ENCODE assay signal across 22 cellular contexts in the genomic region with DNA sequence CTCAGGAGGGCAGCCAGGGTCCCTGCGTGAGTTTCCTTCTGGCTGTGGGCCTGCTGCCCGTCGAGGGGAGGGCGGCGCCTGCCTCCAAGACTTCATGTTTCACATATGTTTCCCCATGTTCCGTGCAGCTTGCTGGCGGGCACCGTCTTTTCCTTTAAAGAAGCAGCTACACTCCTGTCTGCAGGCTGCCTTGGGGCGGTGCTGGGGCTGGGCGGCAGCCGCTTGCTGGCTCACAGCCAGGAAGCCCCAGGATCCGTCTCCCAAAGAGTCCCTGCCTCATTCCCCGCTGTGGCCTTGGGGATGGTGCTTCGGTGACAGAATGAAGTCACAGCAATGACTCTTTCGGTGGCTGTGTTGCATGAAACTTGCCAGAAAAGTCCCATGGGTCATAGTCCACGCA. TPM values are rescaled to one million over a fixed set of nuclear protein-coding genes. Genes with fewer than 3 reads are reported as not detected.
DNase-seq lines count a peak whose midpoint lies in the region; ATAC-seq, FAIRE-seq and TF ChIP-seq lines count a peak whose summit lies in the region.
"Had no signal": no experiment of that assay in that cellular context is flagged by ENCODE, and none has a peak within 500 bp of the region (broad histone marks: within the 10 kb centered on the region; RNA-seq: fewer than 3 reads in every experiment).

No MANE protein-coding gene starts in this region.

- BruUV-seq in HepG2 (replicated peaks; lab: Mats Ljungman, UMichigan) = no TSS peak

- H3K36me3 ChIP-seq in HepG2 (replicated peaks in 1 of 2; ENCODE audit: control insufficient read depth in 1 of 2, insufficient read depth in 2 of 2, low read length in 2 of 2) (peaks cover 15 to 29% of the 10 kb centered on the region in 2 experiments; a peak in 4 of 5 replicates), right lobe of liver (peaks cover 0 to 34% (median 5%) of the 10 kb centered on the region in 4 donors), adrenal gland (replicated peaks in 1 of 2) (peaks cover 0 to 42% of the 10 kb centered on the region in 2 donors), neural progenitor cell (no peaks in the 10 kb centered on the region)
- H3K36me3 ChIP-seq in naive thymus-derived CD4-positive, alpha-beta T cell (ENCODE audit: control insufficient read depth in 2 of 3, insufficient read depth in 3 of 3, low read length in 3 of 3) = peaks cover 0 to 90% (median 0%) of the 10 kb centered on the region in 3 experiments

- H3K36me3 Mint-ChIP-seq in neural progenitor cell = peaks cover 2% of the 10 kb centered on the region
- peaks cover 6% of the 10 kb centered on the region for H3K36me3 Mint-ChIP-seq in WTC11
- peaks cover 0 to 3% (median 0%) of the 10 kb centered on the region in 5 donors for H3K36me3 Mint-ChIP-seq in naive thymus-derived CD4-positive, alpha-beta T cell

- H3K4me1 Mint-ChIP-seq in neural progenitor cell = no peaks in the 10 kb centered on the region
- H3K4me1 Mint-ChIP-seq in WTC11 = no peaks in the 10 kb centered on the region
- peaks cover 0 to 1% (median 0%) of the 10 kb centered on the region in 7 donors for H3K4me1 Mint-ChIP-seq in naive thymus-derived CD4-positive, alpha-beta T cell

- H3K4me3 ChIP-seq in HepG2 (replicated peaks in 1 of 3; ENCODE audit: insufficient read depth in 1 of 3, low read depth in 2 of 3, low read length in 3 of 3) (no peak overlapping the region), right lobe of liver (no peak overlapping the region), adrenal gland (no peak overlapping the region), neural progenitor cell (no peak overlapping the region)
- no peak overlapping the region for H3K4me3 ChIP-seq in naive thymus-derived CD4-positive, alpha-beta T cell (ENCODE audit: low read length)
- H3K4me3 ChIP-seq: A549, MG63, PC-9 had no signal

- no peaks in the 10 kb centered on the region for H3K27me3 Mint-ChIP-seq in neural progenitor cell (ENCODE audit: insufficient read depth, low read depth)
- H3K27me3 Mint-ChIP-seq in WTC11 (ENCODE audit: low read depth) = no peaks in the 10 kb centered on the region
- no peaks in the 10 kb centered on the region for H3K27me3 Mint-ChIP-seq in naive thymus-derived CD4-positive, alpha-beta T cell

- DNase-seq in HepG2 (ENCODE audit: low spot score) (no peak), right lobe of liver (no peak), adrenal gland (peak in 6 of 7 donors; percentile 84 to 92 (median 88)), neural progenitor cell (ENCODE audit: low spot score) (no peak), WTC11 (ENCODE audit: low spot score) (no peak)
- no peak for DNase-seq in stimulated activated CD4-positive, alpha-beta T cell treated with anti-CD3 and anti-CD28 coated beads, Interleukin-2, amount 100 ng/mL, for 24 hours
- no peak for DNase-seq in naive thymus-derived CD4-positive, alpha-beta T cell
- DNase-seq: C1 segment of cervical spinal cord, DMS 273 treated with DMSO at 0.1 percent for 48 hours, DND-41, H7, Kasumi-1, MG63, NCI-H1048, NCI-H1436, NCI-H1930, NCI-H2171 treated with DMSO at 0.1 percent for 48 hours, NCI-H524, PC-9 had no signal

- intact Hi-C loops in HepG2 (cut with micrococcal nuclease; ENCODE audit: unreplicated experiment) (no loop called here), right lobe of liver (cut with DNase I) (no loop called here), adrenal gland (cut with DNase I) (no loop called here)
- intact Hi-C loops in naive thymus-derived CD4-positive, alpha-beta T cell (cut with micrococcal nuclease) = no loop called here

- H3K27me3 ChIP-seq in HepG2 (ENCODE audit: control insufficient read depth in 1 of 2, insufficient read depth in 2 of 2, low read length in 2 of 2) (no peaks in the 10 kb centered on the region), right lobe of liver (no peaks in the 10 kb centered on the region), adrenal gland (no peaks in the 10 kb centered on the region), layer of hippocampus (ENCODE audit: control insufficient read depth, insufficient read depth, low read length) (no peaks in the 10 kb centered on the region), neural progenitor cell (no peaks in the 10 kb centered on the region)
- H3K27me3 ChIP-seq in naive thymus-derived CD4-positive, alpha-beta T cell (ENCODE audit: control insufficient read depth in 2 of 2, insufficient read depth in 2 of 2, low read length in 2 of 2) = no peaks in the 10 kb centered on the region
- H3K27me3 ChIP-seq: MG63 had no signal

- H3K4me2 ChIP-seq in HepG2 (ENCODE audit: low read depth, low read length) = no peak overlapping the region
- H3K4me2 ChIP-seq in neural progenitor cell = no peak overlapping the region
- H3K4me2 ChIP-seq: A549, PC-9 had no signal

- POLR2A ChIA-PET in HepG2 (lab: Yijun Ruan, JAX) = no interaction called here
- POLR2A ChIA-PET in WTC11 (lab: Charles Lee) = no interaction called here
- POLR2A ChIA-PET in naive thymus-derived CD4-positive, alpha-beta T cell (lab: Charles Lee) = no interaction called here

- ATAC-seq in HepG2 (no peak), right lobe of liver (no peak), WTC11 (no peak)
- no peak for ATAC-seq in naive thymus-derived CD4-positive, alpha-beta T cell
- ATAC-seq: A549 had no signal

- H3K9me3 ChIP-seq in HepG2 (ENCODE audit: low read length) (no peaks in the 10 kb centered on the region), right lobe of liver (no peaks in the 10 kb centered on the region), adrenal gland (replicated peaks in 1 of 3) (no peaks in the 10 kb centered on the region), neural progenitor cell (ENCODE audit: low read depth) (no peaks in the 10 kb centered on the region)
- H3K9me3 ChIP-seq in naive thymus-derived CD4-positive, alpha-beta T cell (ENCODE audit: control insufficient read depth in 2 of 3, low read length in 3 of 3) = no peaks in the 10 kb centered on the region
- H3K9me3 ChIP-seq: A549, MG63 had no signal

- CTCF ChIA-PET in HepG2 (lab: Yijun Ruan, JAX; ENCODE audit: low intra/inter-chr PET ratio, low total read pairs) = no interaction called here
- CTCF ChIA-PET in WTC11 (lab: Charles Lee) = interaction anchor here (0.5 kb wide), 1 partner anchor 45 kb away, joined by 3 read pairs; no protein-coding TSS in a partner anchor
- CTCF ChIA-PET in naive thymus-derived CD4-positive, alpha-beta T cell (lab: Charles Lee) = interaction anchor here (0.5 kb wide), 1 partner anchor 487 kb away, joined by 3 read pairs; no protein-coding TSS in a partner anchor

- no peak for TF ChIP-seq CTCF in HepG2 (CRISPR knock-in tag; IDR thresholded peaks at IDR 0.05)
- no peak for TF ChIP-seq CTCF in right lobe of liver (IDR thresholded peaks at IDR 0.05)
- TF ChIP-seq CTCF in adrenal gland (IDR thresholded peaks at IDR 0.05) = no peak
- no peak for TF ChIP-seq CTCF in neural progenitor cell (IDR thresholded peaks at IDR 0.05)
- TF ChIP-seq CTCF in WTC11 (IDR thresholded peaks at IDR 0.05) = no peak

- TF ChIP-seq RAD21 in HepG2 (CRISPR knock-in tag; IDR thresholded peaks at IDR 0.05) = no peak

- H3K4me3 Mint-ChIP-seq in neural progenitor cell (no peak overlapping the region), WTC11 (no peak overlapping the region)
- no peak overlapping the region for H3K4me3 Mint-ChIP-seq in naive thymus-derived CD4-positive, alpha-beta T cell

- FAIRE-seq in HepG2 (lab: Jason Lieb, UNC) = no peak
- FAIRE-seq: A549 had no signal

- TF ChIP-seq EP300 in HepG2 (IDR thresholded peaks at IDR 0.05; ENCODE audit: low read depth in 2 of 2, low read length in 2 of 2) (no peak), HepG2 (CRISPR knock-in tag; IDR thresholded peaks at IDR 0.05; ENCODE audit: borderline replicate concordance) (no peak)

- H3K27ac Mint-ChIP-seq in neural progenitor cell = no peak overlapping the region
- no peak overlapping the region for H3K27ac Mint-ChIP-seq in WTC11
- H3K27ac Mint-ChIP-seq in naive thymus-derived CD4-positive, alpha-beta T cell = no peak overlapping the region

- TF ChIP-seq POLR2A in HepG2 (IDR thresholded peaks at IDR 0.05; ENCODE audit: insufficient read depth in 1 of 2, low read depth in 2 of 2, low read length in 2 of 2) (no peak), right lobe of liver (IDR thresholded peaks at IDR 0.05) (no peak), adrenal gland (IDR thresholded peaks at IDR 0.05) (no peak)

- no peaks in the 10 kb centered on the region for H3F3A ChIP-seq in neural progenitor cell (ENCODE audit: low read depth)

- H3K27ac ChIP-seq in HepG2 (ENCODE audit: extremely low read length, insufficient read depth, low read length) (no peak overlapping the region), right lobe of liver (no peak overlapping the region), adrenal gland (peak overlapping the region in 3 of 5 donors; percentile 16 to 86 (median 84)), layer of hippocampus (ENCODE audit: low read depth, low read length) (peak overlapping the region; percentile 39), neural progenitor cell (no peak overlapping the region)
- H3K27ac ChIP-seq in naive thymus-derived CD4-positive, alpha-beta T cell (ENCODE audit: low read depth, low read length) = no peak overlapping the region
- H3K27ac ChIP-seq: A549, PC-9, RWPE1 had no signal

- no peak overlapping the region for H2AFZ ChIP-seq in HepG2 (ENCODE audit: low read length)
- no peak overlapping the region for H2AFZ ChIP-seq in neural progenitor cell (replicated peaks)
- H2AFZ ChIP-seq: PC-9 had no signal

- H3K9me3 Mint-ChIP-seq in neural progenitor cell = no peaks in the 10 kb centered on the region
- no peaks in the 10 kb centered on the region for H3K9me3 Mint-ChIP-seq in WTC11
- H3K9me3 Mint-ChIP-seq in naive thymus-derived CD4-positive, alpha-beta T cell = peaks cover 0 to 1% (median 0%) of the 10 kb centered on the region in 11 donors

- WGBS in HepG2 (ENCODE audit: low lambda C conversion rate) = 92% methylated on average over 15 of the region's 16 CpGs
- WGBS in right lobe of liver (ENCODE audit: insufficient coverage, low coverage, low lambda C conversion rate, missing lambda C conversion rate) = 100% methylated on average over 1 of the region's 16 CpGs
- 32 to 49% (median 37%) methylated on average over 8 to 16 of the region's 16 CpGs for WGBS in adrenal gland, 4 donors

- in situ Hi-C loops in HepG2 (cut with HindIII; ENCODE audit: extremely low pct_ligation_motif_present, low pct_unique_long_range_greater_than_20kb) = no loop called here

- no peak overlapping the region for H3K9ac ChIP-seq in HepG2 (ENCODE audit: insufficient read depth, low read depth, low read length)
- H3K9ac ChIP-seq in neural progenitor cell = no peak overlapping the region

- H3K4me1 ChIP-seq in HepG2 (ENCODE audit: insufficient read depth, low read length) (no peaks in the 10 kb centered on the region), right lobe of liver (no peaks in the 10 kb centered on the region), adrenal gland (replicated peaks in 1 of 2) (peaks cover 8 to 10% of the 10 kb centered on the region in 2 donors), neural progenitor cell (no peaks in the 10 kb centered on the region)
- H3K4me1 ChIP-seq in naive thymus-derived CD4-positive, alpha-beta T cell (ENCODE audit: control insufficient read depth in 2 of 2, insufficient read depth in 2 of 2, low read length in 2 of 2) = no peaks in the 10 kb centered on the region
- H3K4me1 ChIP-seq: A549 had no signal

- H3K79me2 ChIP-seq in HepG2 (ENCODE audit: insufficient read depth, low read length) = no peaks in the 10 kb centered on the region
- no peaks in the 10 kb centered on the region for H3K79me2 ChIP-seq in neural progenitor cell (ENCODE audit: low read depth)

- H4K20me1 ChIP-seq in HepG2 (ENCODE audit: insufficient read depth, low read length) (no peaks in the 10 kb centered on the region), neural progenitor cell (ENCODE audit: low read depth) (no peaks in the 10 kb centered on the region)

RNA-seq across cellular contexts. Expression of gene PIAS4, which starts 24.9 kb away (rescaled TPM):
- total RNA-seq in HepG2 (2016; rRNA removed; fragmentation: Illumina TruSeq; extraction: Trizol) (20.1 and 22.4 TPM in 2 replicates), right lobe of liver (10 to 100 TPM in 5 of 6 experiments, 1 to 10 TPM in 1; 9.9 to 20.0 (median 14.9) TPM), adrenal gland (10 to 100 TPM; 16.6 to 40.7 (median 28.6) TPM), neural progenitor cell (ENCODE audit: low replicate concordance) (17.0 and 34.1 TPM in 2 replicates), WTC11 (2021) (45.5 to 46.0 TPM (median 45.9 TPM) in 3 replicates)
- 4.3 and 5.1 TPM in 2 replicates for total RNA-seq in HepG2 (2016; cell fraction: cytosol; rRNA removed; fragmentation: Illumina TruSeq; extraction: Trizol; ENCODE audit: low read depth)
- 16.7 and 23.3 TPM in 2 replicates for total RNA-seq in HepG2 (2016; cell fraction: insoluble cytoplasmic fraction; rRNA removed; fragmentation: Illumina TruSeq; extraction: Trizol)
- 9.8 and 11.2 TPM in 2 replicates for total RNA-seq in HepG2 (2016; cell fraction: membrane; rRNA removed; fragmentation: Illumina TruSeq; extraction: Trizol)
- total RNA-seq in HepG2 (2016; cell fraction: nucleus; rRNA removed; fragmentation: Illumina TruSeq; extraction: Trizol) = 9.7 and 15.2 TPM in 2 replicates
- polyA plus RNA-seq in HepG2 (2011; rRNA removed) (8.7 and 9.0 TPM in 2 replicates), adrenal gland (10 to 100 TPM; 13.7 to 22.3 (median 21.2) TPM)
- polyA plus RNA-seq in HepG2 (2011; cell fraction: cytosol; rRNA removed) = 11.2 and 43.1 TPM in 2 replicates
- polyA plus RNA-seq in HepG2 (2011; cell fraction: nucleus; rRNA removed) = 22.4 and 27.4 TPM in 2 replicates
- polyA plus RNA-seq in HepG2 (2012) = 19.1 and 20.7 TPM in 2 replicates
- polyA plus RNA-seq in HepG2 (2016; cell fraction: cytosol; fragmentation: Illumina TruSeq; extraction: Trizol; ENCODE audit: low read depth) = 3.3 and 3.5 TPM in 2 replicates
- polyA plus RNA-seq in HepG2 (2016; cell fraction: insoluble cytoplasmic fraction; fragmentation: Illumina TruSeq; extraction: Trizol; ENCODE audit: low read depth) = 18.2 and 33.3 TPM in 2 replicates
- polyA plus RNA-seq in HepG2 (2016; cell fraction: membrane; fragmentation: Illumina TruSeq; extraction: Trizol; ENCODE audit: low read depth) = 5.6 and 5.9 TPM in 2 replicates
- polyA plus RNA-seq in HepG2 (2016; cell fraction: nucleus; fragmentation: Illumina TruSeq; extraction: Trizol; ENCODE audit: insufficient read depth, low read depth) = 36.3 and 39.1 TPM in 2 replicates
- 12.2 and 13.9 TPM in 2 replicates for polyA minus RNA-seq in HepG2 (2011; rRNA and poly(A)+ RNA removed; ENCODE audit: low replicate concordance)
- polyA minus RNA-seq in HepG2 (2011; cell fraction: cytosol; rRNA and poly(A)+ RNA removed) = 5.1 and 7.7 TPM in 2 replicates
- polyA minus RNA-seq in HepG2 (2011; cell fraction: nucleus; rRNA and poly(A)+ RNA removed) = 14.5 and 15.1 TPM in 2 replicates
- 10 to 100 TPM; 23.9 to 40.6 (median 28.8) TPM for total RNA-seq in naive thymus-derived CD4-positive, alpha-beta T cell
- 1 to 10 TPM; 3.9 to 6.8 TPM for polyA plus RNA-seq in naive thymus-derived CD4-positive, alpha-beta T cell

RNA-seq across cellular contexts. Expression of gene ZBTB7A, which starts 34.3 kb away (rescaled TPM):
- total RNA-seq in HepG2 (2016; rRNA removed; fragmentation: Illumina TruSeq; extraction: Trizol) (3.5 and 3.6 TPM in 2 replicates), right lobe of liver (10 to 100 TPM; 19.0 to 38.5 (median 27.7) TPM), adrenal gland (10 to 100 TPM; 34.3 to 77.2 (median 57.6) TPM), neural progenitor cell (ENCODE audit: low replicate concordance) (4.0 and 10.0 TPM in 2 replicates), WTC11 (2021) (22.8 to 27.9 TPM (median 24.6 TPM) in 3 replicates)
- total RNA-seq in HepG2 (2016; cell fraction: cytosol; rRNA removed; fragmentation: Illumina TruSeq; extraction: Trizol; ENCODE audit: low read depth) = 1.8 TPM in 2 replicates
- 2.7 and 3.2 TPM in 2 replicates for total RNA-seq in HepG2 (2016; cell fraction: insoluble cytoplasmic fraction; rRNA removed; fragmentation: Illumina TruSeq; extraction: Trizol)
- total RNA-seq in HepG2 (2016; cell fraction: membrane; rRNA removed; fragmentation: Illumina TruSeq; extraction: Trizol) = 3.7 and 4.3 TPM in 2 replicates
- total RNA-seq in HepG2 (2016; cell fraction: nucleus; rRNA removed; fragmentation: Illumina TruSeq; extraction: Trizol) = 3.0 and 3.1 TPM in 2 replicates
- polyA plus RNA-seq in HepG2 (2011; rRNA removed) (4.0 and 5.5 TPM in 2 replicates), adrenal gland (10 to 100 TPM in 2 of 3 donors, 1 to 10 TPM in 1; 7.1 to 22.5 (median 10.6) TPM)
- 2.9 and 4.8 TPM in 2 replicates for polyA plus RNA-seq in HepG2 (2011; cell fraction: cytosol; rRNA removed)
- polyA plus RNA-seq in HepG2 (2011; cell fraction: nucleus; rRNA removed) = 23.5 and 34.3 TPM in 2 replicates
- polyA plus RNA-seq in HepG2 (2012) = 4.7 and 6.0 TPM in 2 replicates
- polyA plus RNA-seq in HepG2 (2016; cell fraction: cytosol; fragmentation: Illumina TruSeq; extraction: Trizol; ENCODE audit: low read depth) = 0.96 and 1.2 TPM in 2 replicates
- polyA plus RNA-seq in HepG2 (2016; cell fraction: insoluble cytoplasmic fraction; fragmentation: Illumina TruSeq; extraction: Trizol; ENCODE audit: low read depth) = 4.5 and 4.8 TPM in 2 replicates
- 2.7 and 3.0 TPM in 2 replicates for polyA plus RNA-seq in HepG2 (2016; cell fraction: membrane; fragmentation: Illumina TruSeq; extraction: Trizol; ENCODE audit: low read depth)
- polyA plus RNA-seq in HepG2 (2016; cell fraction: nucleus; fragmentation: Illumina TruSeq; extraction: Trizol; ENCODE audit: insufficient read depth, low read depth) = 9.7 and 9.9 TPM in 2 replicates
- 4.3 and 12.1 TPM in 2 replicates for polyA minus RNA-seq in HepG2 (2011; rRNA and poly(A)+ RNA removed; ENCODE audit: low replicate concordance)
- polyA minus RNA-seq in HepG2 (2011; cell fraction: cytosol; rRNA and poly(A)+ RNA removed) = 9.4 and 10.5 TPM in 2 replicates
- polyA minus RNA-seq in HepG2 (2011; cell fraction: nucleus; rRNA and poly(A)+ RNA removed) = 5.0 and 5.4 TPM in 2 replicates
- 10 to 100 TPM; 47.4 to 76.0 (median 52.0) TPM for total RNA-seq in naive thymus-derived CD4-positive, alpha-beta T cell
- 10 to 100 TPM; 15.3 to 45.0 TPM for polyA plus RNA-seq in naive thymus-derived CD4-positive, alpha-beta T cell

RNA-seq across cellular contexts. Expression of gene EEF2, which starts 47.2 kb away (rescaled TPM):
- total RNA-seq in HepG2 (2016; rRNA removed; fragmentation: Illumina TruSeq; extraction: Trizol) (1,722 and 1,777 TPM in 2 replicates), right lobe of liver (1,000 to 10,000 TPM in 4 of 6 experiments, 100 to 1,000 TPM in 2; 933 to 1,231 (median 1,031) TPM), adrenal gland (1,000 to 10,000 TPM; 1,603 to 3,482 (median 2,345) TPM), neural progenitor cell (ENCODE audit: low replicate concordance) (1,288 and 2,841 TPM in 2 replicates), WTC11 (2021) (3,572 to 3,864 TPM (median 3,852 TPM) in 3 replicates)
- total RNA-seq in HepG2 (2016; cell fraction: cytosol; rRNA removed; fragmentation: Illumina TruSeq; extraction: Trizol; ENCODE audit: low read depth) = 663 and 837 TPM in 2 replicates
- 1,312 and 1,845 TPM in 2 replicates for total RNA-seq in HepG2 (2016; cell fraction: insoluble cytoplasmic fraction; rRNA removed; fragmentation: Illumina TruSeq; extraction: Trizol)
- total RNA-seq in HepG2 (2016; cell fraction: membrane; rRNA removed; fragmentation: Illumina TruSeq; extraction: Trizol) = 2,334 and 2,783 TPM in 2 replicates
- total RNA-seq in HepG2 (2016; cell fraction: nucleus; rRNA removed; fragmentation: Illumina TruSeq; extraction: Trizol) = 709 and 773 TPM in 2 replicates
- polyA plus RNA-seq in HepG2 (2011; rRNA removed) (1,441 and 1,465 TPM in 2 replicates), adrenal gland (1,000 to 10,000 TPM in 2 of 3 donors, 100 to 1,000 TPM in 1; 752 to 2,793 (median 1,120) TPM)
- 1,619 and 2,301 TPM in 2 replicates for polyA plus RNA-seq in HepG2 (2011; cell fraction: cytosol; rRNA removed)
- polyA plus RNA-seq in HepG2 (2011; cell fraction: nucleus; rRNA removed) = 945 and 1,058 TPM in 2 replicates
- 2,825 and 3,817 TPM in 2 replicates for polyA plus RNA-seq in HepG2 (2012)
- polyA plus RNA-seq in HepG2 (2016; cell fraction: cytosol; fragmentation: Illumina TruSeq; extraction: Trizol; ENCODE audit: low read depth) = 660 and 778 TPM in 2 replicates
- polyA plus RNA-seq in HepG2 (2016; cell fraction: insoluble cytoplasmic fraction; fragmentation: Illumina TruSeq; extraction: Trizol; ENCODE audit: low read depth) = 1,198 and 1,548 TPM in 2 replicates
- polyA plus RNA-seq in HepG2 (2016; cell fraction: membrane; fragmentation: Illumina TruSeq; extraction: Trizol; ENCODE audit: low read depth) = 1,837 and 2,206 TPM in 2 replicates
- 1,012 and 1,080 TPM in 2 replicates for polyA plus RNA-seq in HepG2 (2016; cell fraction: nucleus; fragmentation: Illumina TruSeq; extraction: Trizol; ENCODE audit: insufficient read depth, low read depth)
- 1,462 and 3,209 TPM in 2 replicates for polyA minus RNA-seq in HepG2 (2011; rRNA and poly(A)+ RNA removed; ENCODE audit: low replicate concordance)
- 1,805 and 1,823 TPM in 2 replicates for polyA minus RNA-seq in HepG2 (2011; cell fraction: cytosol; rRNA and poly(A)+ RNA removed)
- polyA minus RNA-seq in HepG2 (2011; cell fraction: nucleus; rRNA and poly(A)+ RNA removed) = 434 and 615 TPM in 2 replicates
- total RNA-seq in naive thymus-derived CD4-positive, alpha-beta T cell = 1,000 to 10,000 TPM; 1,791 to 2,674 (median 2,346) TPM
- 100 to 1,000 TPM; 611 to 634 TPM for polyA plus RNA-seq in naive thymus-derived CD4-positive, alpha-beta T cell

Comparison
In these comparisons a context has a peak if more than half of its experiments do, and no peak if none do; other contexts are left out.
1. DNase-seq: peak in adrenal gland (6 of 7); none in HepG2 (single experiment), right lobe of liver (0 of 3), stimulated activated CD4-positive, alpha-beta T cell treated with anti-CD3 and anti-CD28 coated beads, Interleukin-2, amount 100 ng/mL, for 24 hours (0 of 2), neural progenitor cell (single experiment), WTC11 (single experiment) and naive thymus-derived CD4-positive, alpha-beta T cell (0 of 9).
2. H3K27ac ChIP-seq: peak in adrenal gland (3 of 5) and layer of hippocampus (single experiment); none in HepG2 (single experiment), right lobe of liver (0 of 3), neural progenitor cell (single experiment) and naive thymus-derived CD4-positive, alpha-beta T cell (single experiment).